ENCODE assay signal across 8 cellular contexts in the genomic region with DNA sequence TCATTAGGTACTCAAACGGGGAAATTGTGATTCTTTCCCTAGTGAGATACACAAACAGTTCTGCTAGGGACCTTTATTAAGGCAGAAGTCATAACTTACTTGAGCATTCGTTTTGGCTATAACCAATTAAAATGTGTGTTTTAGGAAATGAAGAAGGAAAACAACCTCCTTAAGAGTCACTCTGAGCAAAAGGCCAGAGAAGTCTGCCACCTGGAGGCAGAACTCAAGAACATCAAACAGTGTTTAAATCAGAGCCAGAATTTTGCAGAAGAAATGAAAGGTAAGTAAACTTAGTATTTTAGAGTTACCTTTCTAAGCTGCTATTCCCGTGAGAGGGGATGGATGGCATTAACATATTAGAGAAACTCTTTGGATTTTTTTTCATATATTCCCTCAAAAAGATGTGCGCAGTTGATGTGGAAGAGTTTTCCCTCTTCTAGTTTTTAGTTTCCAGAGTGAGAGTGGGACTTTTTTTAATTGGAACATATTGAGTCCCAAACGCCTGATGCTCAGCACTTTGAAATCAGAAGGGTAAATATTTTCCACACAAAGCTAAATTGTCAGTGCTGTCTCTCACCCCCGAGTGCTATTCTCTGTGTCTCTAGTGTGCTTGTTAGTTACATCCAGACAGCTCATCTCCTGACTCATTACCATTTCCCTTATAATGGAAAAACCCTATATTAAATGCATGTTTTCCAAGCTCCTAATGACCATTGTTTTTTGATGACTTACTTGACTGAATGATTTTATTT. TPM values are rescaled to one million over a fixed set of nuclear protein-coding genes. Genes with fewer than 3 reads are reported as not detected.
DNase-seq lines count a peak whose midpoint lies in the region; ATAC-seq and TF ChIP-seq lines count a peak whose summit lies in the region.

No MANE protein-coding gene starts in this region.

- H3K4me3 ChIP-seq in AG10803 (ENCODE audit: low read length) (no peak overlapping the region), Peyer's patch (no peak overlapping the region)

- H3K27me3 Mint-ChIP-seq in chondrocyte (ENCODE audit: low read depth) = no peaks in the 10 kb centered on the region

- H3K4me1 ChIP-seq in Peyer's patch = no peaks in the 10 kb centered on the region

- H3K27ac Mint-ChIP-seq in chondrocyte (ENCODE audit: unreplicated experiment) = no peak overlapping the region

- no peaks in the 10 kb centered on the region for H3K27me3 ChIP-seq in Peyer's patch

- H3K9me3 Mint-ChIP-seq in chondrocyte (ENCODE audit: low read depth) = no peaks in the 10 kb centered on the region

- ATAC-seq in HG02884 (IDR thresholded peaks at IDR 0.05; ENCODE audit: unreplicated experiment) = peak; percentile 83
- no peak for ATAC-seq in esophagus mucosa
- no peak for ATAC-seq in HG02610 (IDR thresholded peaks at IDR 0.05; ENCODE audit: unreplicated experiment)

- no peak overlapping the region for H3K4me3 Mint-ChIP-seq in chondrocyte (ENCODE audit: unreplicated experiment)

- no peaks in the 10 kb centered on the region for H3K36me3 Mint-ChIP-seq in chondrocyte (ENCODE audit: low read depth)

- peak; percentile 67 for DNase-seq in AG10803 (ENCODE audit: low read depth)
- peak; percentile 72 for DNase-seq in G401 (ENCODE audit: low spot score)
- peak in 1 of 3 donors; percentile 57 for DNase-seq in Peyer's patch
- DNase-seq in chondrocyte (ENCODE audit: low spot score) = no peak
- peak; percentile 57 for DNase-seq in myocyte (ENCODE audit: low read depth)

- H3K36me3 ChIP-seq in Peyer's patch = no peaks in the 10 kb centered on the region

- H3K9me3 ChIP-seq in Peyer's patch = no peaks in the 10 kb centered on the region

- TF ChIP-seq POLR2A in Peyer's patch (IDR thresholded peaks at IDR 0.05) = no peak

- no peak overlapping the region for H3K27ac ChIP-seq in Peyer's patch

- peak; percentile 89 for TF ChIP-seq CTCF in AG10803 (conservative IDR thresholded peaks at IDR 0.05; ENCODE audit: low read length)
- peak in 5 of 6 experiments; percentile 17 to 64 (median 55) for TF ChIP-seq CTCF in Peyer's patch (IDR thresholded peaks at IDR 0.05)
- peak; percentile 90 for TF ChIP-seq CTCF in chondrocyte (IDR thresholded peaks at IDR 0.05)

- in situ Hi-C loops in G401 (cut with HindIII; ENCODE audit: low sequenced_read_pairs) = no loop called here

- H3K4me1 Mint-ChIP-seq in chondrocyte (ENCODE audit: low read depth) = peaks cover 3% of the 10 kb centered on the region

RNA-seq across cellular contexts. Expression of a gene that starts 34.9 kb away (rescaled TPM):
- total RNA-seq in G401 (2014; rRNA removed; shearing (Covaris generic)) = 43.2 and 160 TPM in 2 replicates
- 10 to 100 TPM in 1 of 4 donors, 1 to 10 TPM in 3; 6.1 to 23.9 (median 8.0) TPM for total RNA-seq in Peyer's patch
- 9.4 to 22.3 TPM (median 19.8 TPM) in 3 replicates for total RNA-seq in chondrocyte
- total RNA-seq in myocyte = 2.8 and 3.7 TPM in 2 replicates
- polyA plus RNA-seq in myocyte (2012) = 0.57 TPM
- 28.1 TPM for total RNA-seq in esophagus mucosa
